ENCODE assay signal across 8 cellular contexts in genomic region chr21:39312112-39313041, GRCh38. TPM values are rescaled to one million over a fixed set of nuclear protein-coding genes. Genes with fewer than 3 reads are reported as not detected.
DNase-seq lines count a peak whose midpoint lies in the region; ATAC-seq, FAIRE-seq and TF ChIP-seq lines count a peak whose summit lies in the region.

No MANE protein-coding gene starts in this region.

- ATAC-seq in HG03439 (IDR thresholded peaks at IDR 0.05; ENCODE audit: unreplicated experiment) = peak; percentile 77

- DNase-seq in AML-193 (lab: John Stamatoyannopoulos, UW) = peak; percentile 79 to 83
- peak; percentile 94 for DNase-seq in GM19239 (ENCODE audit: insufficient read length, low spot score)
- DNase-seq in NCI-H460 (ENCODE audit: extremely low read depth, low read depth) = peak; percentile 72
- peak; percentile 92 for DNase-seq in activated CD4-positive, alpha-beta T cell treated with anti-CD3 and anti-CD28 coated beads for 1 hour
- DNase-seq in cerebellar nuclear complex (lab: John Stamatoyannopoulos, UW) = peak; percentile 54 to 83
- no peak for DNase-seq in keratinocyte (ENCODE audit: low read depth, low spot score)
- DNase-seq in stimulated activated CD4-positive, alpha-beta T cell treated with anti-CD3 and anti-CD28 coated beads, Interleukin-12 subunit alpha, Interleukin-12 subunit beta, amount 100 ng/mL, for 4 hours = peak; percentile 95

- FAIRE-seq in GM19239 (lab: Jason Lieb, UNC) (peak; percentile 58), keratinocyte (lab: Jason Lieb, UNC) (peak; percentile 61)

- dilution Hi-C loops in keratinocyte (cut with MboI; ENCODE audit: extremely low pct_ligation_motif_present, low sequenced_read_pairs) = no loop called here

- H3K9me1 ChIP-seq in keratinocyte (ENCODE audit: control insufficient read depth, extremely low read depth, insufficient read depth, low read length) = no peaks in the 10 kb centered on the region

- no peaks in the 10 kb centered on the region for H3K27me3 ChIP-seq in keratinocyte (ENCODE audit: control insufficient read depth, extremely low read depth, insufficient read depth, low read length)

- TF ChIP-seq CTCF in keratinocyte (optimal IDR thresholded peaks at IDR 0.05 in 1 of 3, IDR thresholded peaks at IDR 0.05 in 1 of 3, conservative IDR thresholded peaks at IDR 0.05 in 1 of 3; ENCODE audit: extremely low read depth in 1 of 3, insufficient read depth in 2 of 3, low read length in 3 of 3) = no peak

- H3K36me3 ChIP-seq in keratinocyte (ENCODE audit: control insufficient read depth in 2 of 2, extremely low read depth in 1 of 2, insufficient read depth in 2 of 2, low read length in 2 of 2) = peaks cover 0 to 2% of the 10 kb centered on the region in 2 experiments

- peaks cover 36% of the 10 kb centered on the region for H3K79me2 ChIP-seq in keratinocyte (ENCODE audit: control insufficient read depth, insufficient read depth, low read length)

- no peak overlapping the region for H2AFZ ChIP-seq in keratinocyte (ENCODE audit: control insufficient read depth, low read length)

- H3K4me2 ChIP-seq in keratinocyte (ENCODE audit: control insufficient read depth, extremely low read depth, insufficient read depth, low read depth, low read length) = peak overlapping the region; percentile 79

- H3K4me1 ChIP-seq in keratinocyte (ENCODE audit: control insufficient read depth, extremely low read depth, insufficient read depth, low read length) = peaks cover 34% of the 10 kb centered on the region

- no peaks in the 10 kb centered on the region for H4K20me1 ChIP-seq in keratinocyte (ENCODE audit: control insufficient read depth, extremely low read depth, insufficient read depth, low read length)

- peak overlapping the region; percentile 92 for H3K9ac ChIP-seq in keratinocyte (ENCODE audit: control insufficient read depth, extremely low read depth, insufficient read depth, low read length)

- peak overlapping the region; percentile 60 to 74 (median 62) for H3K4me3 ChIP-seq in keratinocyte (ENCODE audit: control insufficient read depth in 2 of 3, extremely low read depth in 1 of 3, insufficient read depth in 2 of 3, low read depth in 1 of 3, low read length in 3 of 3)

- H3K27ac ChIP-seq in keratinocyte (ENCODE audit: control insufficient read depth, insufficient read depth, low read length) = peak overlapping the region; percentile 90

- no peaks in the 10 kb centered on the region for H3K9me3 ChIP-seq in keratinocyte (ENCODE audit: control insufficient read depth, low read depth, low read length)

RNA-seq across cellular contexts. Expression of gene BRWD1, which starts 1.1 kb away (rescaled TPM):
- total RNA-seq in NCI-H460 (2014; rRNA removed; shearing (Covaris generic)) = 39.2 and 44.2 TPM in 2 replicates
- 19.4 and 28.2 TPM in 2 replicates for polyA plus RNA-seq in NCI-H460 (2014; cell fraction: nucleus; rRNA removed)
- polyA plus RNA-seq in keratinocyte = 8.2 to 15.1 TPM (median 11.3 TPM) in 3 replicates
- polyA plus RNA-seq in keratinocyte (2011; ENCODE audit: low read depth) = 30.8 TPM
- 6.8 and 11.0 TPM in 2 replicates for polyA plus RNA-seq in keratinocyte (2011; cell fraction: cytosol; rRNA removed)
- polyA plus RNA-seq in keratinocyte (2011; cell fraction: nucleus; rRNA removed) = 13.7 and 23.3 TPM in 2 replicates
- 8.3 and 20.5 TPM in 2 replicates for polyA plus RNA-seq in keratinocyte (2012; ENCODE audit: low replicate concordance)
- polyA minus RNA-seq in keratinocyte = 14.8 to 87.2 TPM (median 38.5 TPM) in 3 replicates
- 15.9 TPM for polyA minus RNA-seq in keratinocyte (2011; cell fraction: cytosol; rRNA and poly(A)+ RNA removed)
- 49.0 and 84.9 TPM in 2 replicates for polyA minus RNA-seq in keratinocyte (2011; cell fraction: nucleus; rRNA and poly(A)+ RNA removed)

RNA-seq across cellular contexts. Expression of gene HMGN1, which starts 36.5 kb away (rescaled TPM):
- total RNA-seq in NCI-H460 (2014; rRNA removed; shearing (Covaris generic)) = 201 and 206 TPM in 2 replicates
- polyA plus RNA-seq in NCI-H460 (2014; cell fraction: nucleus; rRNA removed) = 447 and 481 TPM in 2 replicates
- 110 to 245 TPM (median 142 TPM) in 3 replicates for polyA plus RNA-seq in keratinocyte
- polyA plus RNA-seq in keratinocyte (2011; ENCODE audit: low read depth) = 89.4 TPM
- polyA plus RNA-seq in keratinocyte (2011; cell fraction: cytosol; rRNA removed) = 146 and 208 TPM in 2 replicates
- polyA plus RNA-seq in keratinocyte (2011; cell fraction: nucleus; rRNA removed) = 80.9 and 133 TPM in 2 replicates
- 167 and 266 TPM in 2 replicates for polyA plus RNA-seq in keratinocyte (2012; ENCODE audit: low replicate concordance)
- polyA minus RNA-seq in keratinocyte = 13.2 to 72.1 TPM (median 20.4 TPM) in 3 replicates
- 154 TPM for polyA minus RNA-seq in keratinocyte (2011; cell fraction: cytosol; rRNA and poly(A)+ RNA removed)
- polyA minus RNA-seq in keratinocyte (2011; cell fraction: nucleus; rRNA and poly(A)+ RNA removed) = 16.4 and 24.3 TPM in 2 replicates
